In genomic region chr5:81010636-81011035, GRCh38 we compare ENCODE assay signal across 1 cellular context.
TF ChIP-seq lines count a peak whose summit lies in the region.

No MANE protein-coding gene starts in this region.

TF ChIP-seq in HepG2, 621 proteins besides CTCF, POLR2A, EP300 and RAD21:
- TF ChIP-seq KLF6 (CRISPR knock-in tag; IDR thresholded peaks at IDR 0.05), result no peak
- no peak for TF ChIP-seq ZNF782 (CRISPR knock-in tag; IDR thresholded peaks at IDR 0.05; ENCODE audit: borderline replicate concordance)
- no peak for TF ChIP-seq ETV6 (CRISPR knock-in tag; conservative IDR thresholded peaks at IDR 0.05)
- TF ChIP-seq, protein P1, sequence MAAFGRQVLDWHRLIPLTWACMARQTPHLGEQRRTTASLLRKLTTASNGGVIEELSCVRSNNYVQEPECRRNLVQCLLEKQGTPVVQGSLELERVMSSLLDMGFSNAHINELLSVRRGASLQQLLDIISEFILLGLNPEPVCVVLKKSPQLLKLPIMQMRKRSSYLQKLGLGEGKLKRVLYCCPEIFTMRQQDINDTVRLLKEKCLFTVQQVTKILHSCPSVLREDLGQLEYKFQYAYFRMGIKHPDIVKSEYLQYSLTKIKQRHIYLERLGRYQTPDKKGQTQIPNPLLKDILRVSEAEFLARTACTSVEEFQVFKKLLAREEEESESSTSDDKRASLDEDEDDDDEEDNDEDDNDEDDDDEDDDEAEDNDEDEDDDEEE (CRISPR knock-in tag; IDR thresholded peaks at IDR 0.05), result no peak
- TF ChIP-seq TP53 (CRISPR knock-in tag; conservative IDR thresholded peaks at IDR 0.05), result no peak
- no peak for TF ChIP-seq REXO4 (CRISPR knock-in tag; IDR thresholded peaks at IDR 0.05; ENCODE audit: borderline replicate concordance)
TF ChIP-seq in HepG2: peak in this region for 0.
